14 cellular contexts compared by ENCODE assay signal in genomic region chr15:77504871-77505270, GRCh38.
DNase-seq lines count a peak whose midpoint lies in the region; ATAC-seq, FAIRE-seq and TF ChIP-seq lines count a peak whose summit lies in the region.
"Had no signal": no experiment of that assay in that cellular context is flagged by ENCODE, and none has a peak within 500 bp of the region (broad histone marks: within the 10 kb centered on the region; RNA-seq: fewer than 3 reads in every experiment).

No MANE protein-coding gene starts in this region.

- peak; percentile 40 for FAIRE-seq in bronchial epithelial cell (lab: Jason Lieb, UNC)
- FAIRE-seq: GM18507, H54 had no signal

- peaks cover 33% of the 10 kb centered on the region for H3F3A ChIP-seq in neural progenitor cell (ENCODE audit: low read depth)

- POLR2A ChIA-PET in activated CD8-positive, alpha-beta T cell treated with anti-CD3 and anti-CD28 coated beads for 36 hours (lab: Charles Lee) = interaction anchor here (1.2 kb wide), 1 partner anchor 38 kb away, joined by 3 read pairs; no protein-coding TSS in a partner anchor

- no peak overlapping the region for H3K27ac Mint-ChIP-seq in neural progenitor cell
- H3K27ac Mint-ChIP-seq in activated CD8-positive, alpha-beta T cell treated with anti-CD3 and anti-CD28 coated beads for 36 hours = no peak overlapping the region
- H3K27ac Mint-ChIP-seq: CD4-positive, CD25-positive, alpha-beta regulatory T cell had no signal

- peak overlapping the region; percentile 43 for H3K4me2 ChIP-seq in neural progenitor cell
- H3K4me2 ChIP-seq: BLaER1 had no signal

- no peaks in the 10 kb centered on the region for H3K79me2 ChIP-seq in neural progenitor cell (ENCODE audit: low read depth)

- H3K9me3 Mint-ChIP-seq in neural progenitor cell = no peaks in the 10 kb centered on the region
- no peaks in the 10 kb centered on the region for H3K9me3 Mint-ChIP-seq in activated CD8-positive, alpha-beta T cell treated with anti-CD3 and anti-CD28 coated beads for 36 hours
- H3K9me3 Mint-ChIP-seq: CD4-positive, CD25-positive, alpha-beta regulatory T cell had no signal

- H3K4me3 ChIP-seq in left ventricle myocardium inferior (no peak overlapping the region), bronchial epithelial cell (ENCODE audit: low read depth, low read length) (no peak overlapping the region), neural progenitor cell (no peak overlapping the region)
- H3K4me3 ChIP-seq: BLaER1 had no signal

- H3K4me1 ChIP-seq in left ventricle myocardium inferior (peaks cover 76% of the 10 kb centered on the region), neural progenitor cell (peaks cover 58% of the 10 kb centered on the region)

- H3K36me3 ChIP-seq in left ventricle myocardium inferior (no peaks in the 10 kb centered on the region), bronchial epithelial cell (ENCODE audit: control insufficient read depth, insufficient read depth, low read length) (no peaks in the 10 kb centered on the region), neural progenitor cell (no peaks in the 10 kb centered on the region)
- H3K36me3 ChIP-seq: BLaER1 had no signal

- DNase-seq in left ventricle myocardium inferior (no peak), Right ventricle myocardium superior (no peak), bronchial epithelial cell (ENCODE audit: low read depth) (no peak), neural progenitor cell (ENCODE audit: low spot score) (no peak), NCI-H2029 treated with DMSO at 0.1 percent for 48 hours (lab: John Stamatoyannopoulos, UW) (no peak), iPS-NIHi11 (ENCODE audit: low spot score) (no peak)
- DNase-seq in activated CD8-positive, alpha-beta T cell treated with anti-CD3 and anti-CD28 coated beads for 36 hours = no peak
- DNase-seq: AML-193; CD4-positive, CD25-positive, alpha-beta regulatory T cell had no signal

- CTCF ChIA-PET in activated CD8-positive, alpha-beta T cell treated with anti-CD3 and anti-CD28 coated beads for 36 hours (lab: Charles Lee) = interaction anchor here (0.9 to 1.6 kb wide), 3 partner anchors 8 to 318 kb away, joined by 4 to 5 read pairs (median 4); no protein-coding TSS in a partner anchor

- TF ChIP-seq CTCF in left ventricle myocardium inferior (IDR thresholded peaks at IDR 0.05; ENCODE audit: borderline replicate concordance) (no peak), bronchial epithelial cell (IDR thresholded peaks at IDR 0.05; ENCODE audit: insufficient read depth, low read length, severe bottlenecking) (no peak), neural progenitor cell (IDR thresholded peaks at IDR 0.05) (no peak)
- TF ChIP-seq CTCF in activated CD8-positive, alpha-beta T cell treated with anti-CD3 and anti-CD28 coated beads for 36 hours (IDR thresholded peaks at IDR 0.05) = no peak

- intact Hi-C loops in left ventricle myocardium inferior (cut with micrococcal nuclease) = no loop called here
- intact Hi-C loops in Right ventricle myocardium superior (cut with DNase I) = loop anchor here (5.0 kb wide), 1 partner anchor 37 kb away; no protein-coding TSS in a partner anchor
- intact Hi-C loops in activated CD8-positive, alpha-beta T cell treated with anti-CD3 and anti-CD28 coated beads for 36 hours (cut with micrococcal nuclease) = no loop called here

- peaks cover 54% of the 10 kb centered on the region for H3K4me1 Mint-ChIP-seq in neural progenitor cell
- H3K4me1 Mint-ChIP-seq in activated CD8-positive, alpha-beta T cell treated with anti-CD3 and anti-CD28 coated beads for 36 hours (ENCODE audit: low read depth) = peaks cover 10% of the 10 kb centered on the region

- no peak overlapping the region for H2AFZ ChIP-seq in neural progenitor cell (replicated peaks)

- H3K27me3 Mint-ChIP-seq in neural progenitor cell (ENCODE audit: insufficient read depth, low read depth) = peaks cover 3% of the 10 kb centered on the region
- no peaks in the 10 kb centered on the region for H3K27me3 Mint-ChIP-seq in activated CD8-positive, alpha-beta T cell treated with anti-CD3 and anti-CD28 coated beads for 36 hours
- H3K27me3 Mint-ChIP-seq: CD4-positive, CD25-positive, alpha-beta regulatory T cell had no signal

- ATAC-seq in Right ventricle myocardium superior (ENCODE audit: poor library complexity) = no peak
- ATAC-seq in activated CD8-positive, alpha-beta T cell treated with anti-CD3 and anti-CD28 coated beads for 36 hours = no peak

- no peaks in the 10 kb centered on the region for H3K36me3 Mint-ChIP-seq in neural progenitor cell
- no peaks in the 10 kb centered on the region for H3K36me3 Mint-ChIP-seq in activated CD8-positive, alpha-beta T cell treated with anti-CD3 and anti-CD28 coated beads for 36 hours (ENCODE audit: low read depth)

- H3K27me3 ChIP-seq in left ventricle myocardium inferior (ENCODE audit: low read depth) (no peaks in the 10 kb centered on the region), bronchial epithelial cell (ENCODE audit: control insufficient read depth, insufficient read depth, low read length) (no peaks in the 10 kb centered on the region), neural progenitor cell (no peaks in the 10 kb centered on the region)
- H3K27me3 ChIP-seq: BLaER1 had no signal

- H3K9me3 ChIP-seq in left ventricle myocardium inferior (replicated peaks) (no peaks in the 10 kb centered on the region), neural progenitor cell (ENCODE audit: low read depth) (no peaks in the 10 kb centered on the region)
- H3K9me3 ChIP-seq: BLaER1 had no signal

- peak overlapping the region; percentile 94 for H3K27ac ChIP-seq in left ventricle myocardium inferior (replicated peaks)
- H3K27ac ChIP-seq in neural progenitor cell = no peak overlapping the region
- peak overlapping the region; percentile 22 for H3K27ac ChIP-seq in temporal lobe (ENCODE audit: low read depth, low read length)
- H3K27ac ChIP-seq: 22Rv1, BLaER1 had no signal

- no peak overlapping the region for H3K4me3 Mint-ChIP-seq in neural progenitor cell
- no peak overlapping the region for H3K4me3 Mint-ChIP-seq in activated CD8-positive, alpha-beta T cell treated with anti-CD3 and anti-CD28 coated beads for 36 hours
- H3K4me3 Mint-ChIP-seq: CD4-positive, CD25-positive, alpha-beta regulatory T cell had no signal

- H4K20me1 ChIP-seq in neural progenitor cell (ENCODE audit: low read depth) = no peaks in the 10 kb centered on the region
- H4K20me1 ChIP-seq: BLaER1 had no signal

- no peak overlapping the region for H3K9ac ChIP-seq in neural progenitor cell
- H3K9ac ChIP-seq: BLaER1 had no signal
